ENCODE assay signal across 13 cellular contexts in the genomic region with DNA sequence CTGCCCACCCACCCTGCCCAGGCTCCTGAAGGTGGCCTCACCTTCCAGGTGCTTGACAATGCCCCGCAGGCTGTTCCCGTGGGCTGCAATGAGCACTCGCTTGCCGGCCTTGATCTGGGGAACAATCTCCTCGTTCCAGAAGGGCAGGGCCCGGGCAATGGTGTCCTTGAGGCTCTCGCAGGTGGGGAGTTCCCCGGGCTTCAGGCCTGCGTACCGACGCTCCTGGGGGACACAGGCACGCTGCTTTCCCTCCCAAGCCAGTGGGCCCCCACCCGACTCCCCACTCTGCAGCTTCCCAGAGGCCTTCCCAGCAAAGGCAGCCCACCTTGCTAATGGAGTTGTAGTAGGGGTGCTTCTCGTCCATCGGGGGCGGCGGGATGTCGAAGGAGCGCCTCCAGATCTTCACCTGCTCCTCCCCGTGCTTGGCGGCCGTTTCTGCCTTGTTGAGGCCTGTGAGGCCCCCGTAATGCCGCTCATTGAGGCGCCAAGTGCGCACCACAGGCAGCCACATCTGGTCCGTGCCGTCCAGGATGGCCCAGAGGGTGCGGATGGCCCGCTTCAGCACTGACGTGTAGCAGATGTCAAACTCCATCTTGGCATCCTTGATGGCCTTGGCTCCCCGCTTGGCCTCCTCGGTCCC. TPM values are rescaled to one million over a fixed set of nuclear protein-coding genes. Genes with fewer than 3 reads are reported as not detected.
DNase-seq lines count a peak whose midpoint lies in the region; ATAC-seq lines count a peak whose summit lies in the region.
"Had no signal": no experiment of that assay in that cellular context is flagged by ENCODE, and none has a peak within 500 bp of the region (broad histone marks: within the 10 kb centered on the region; RNA-seq: fewer than 3 reads in every experiment).

No MANE protein-coding gene starts in this region.

- peaks cover 17% of the 10 kb centered on the region for H3K4me1 ChIP-seq in iPS-15b (ENCODE audit: control insufficient read depth, insufficient read depth, low read length)

- peaks cover 17% of the 10 kb centered on the region for H3K36me3 Mint-ChIP-seq in activated CD4-positive, alpha-beta T cell treated with anti-CD3 and anti-CD28 coated beads, Interleukin-2, amount 10 ng/mL, durations not matched to agents 24 days and 14 days (ENCODE audit: low read depth)
- H3K36me3 Mint-ChIP-seq in activated CD8-positive, alpha-beta memory T cell treated with anti-CD3 and anti-CD28 coated beads, Interleukin-2, amount 10 ng/mL, durations not matched to agents 7 days and 5 days = peaks cover 10% of the 10 kb centered on the region
- peaks cover 26 to 61% of the 10 kb centered on the region in 2 donors for H3K36me3 Mint-ChIP-seq in stimulated activated naive B cell treated with anti-CD40 and anti-IgM and Interleukin-4, amounts not matched to agents 10 μg/mL and 1 μg/mL and 100 μg/mL, for 72 hours

- ATAC-seq in activated CD8-positive, alpha-beta memory T cell treated with anti-CD3 and anti-CD28 coated beads, Interleukin-2, amount 10 ng/mL, durations not matched to agents 7 days and 5 days = peak; percentile 24
- ATAC-seq in stimulated activated naive B cell treated with anti-CD40 and anti-IgM and Interleukin-4, amounts not matched to agents 10 μg/mL and 1 μg/mL and 100 μg/mL, for 72 hours (replicated peaks) = peak; percentile 18 to 20

- H3K27ac Mint-ChIP-seq in activated CD4-positive, alpha-beta T cell treated with anti-CD3 and anti-CD28 coated beads, Interleukin-2, amount 10 ng/mL, durations not matched to agents 24 days and 14 days = peak overlapping the region; percentile 37
- no peak overlapping the region for H3K27ac Mint-ChIP-seq in activated CD8-positive, alpha-beta memory T cell treated with anti-CD3 and anti-CD28 coated beads, Interleukin-2, amount 10 ng/mL, durations not matched to agents 7 days and 5 days
- H3K27ac Mint-ChIP-seq in stimulated activated naive B cell treated with anti-CD40 and anti-IgM and Interleukin-4, amounts not matched to agents 10 μg/mL and 1 μg/mL and 100 μg/mL, for 72 hours = peak overlapping the region; percentile 95

- DNase-seq in activated CD4-positive, alpha-beta T cell treated with anti-CD3 and anti-CD28 coated beads, Interleukin-2, amount 10 ng/mL, durations not matched to agents 24 days and 14 days = no peak
- DNase-seq in activated CD4-positive, alpha-beta T cell treated with anti-CD3 and anti-CD28 coated beads, Interleukin-2, amount 50 U/mL, for 4 hours = no peak
- no peak for DNase-seq in activated CD8-positive, alpha-beta memory T cell treated with anti-CD3 and anti-CD28 coated beads, Interleukin-2, amount 10 ng/mL, durations not matched to agents 7 days and 5 days
- DNase-seq in stimulated activated naive B cell treated with anti-CD40 and anti-IgM and Interleukin-4, amounts not matched to agents 10 μg/mL and 1 μg/mL and 100 μg/mL, for 72 hours = no peak
- no peak for DNase-seq in mucosa of gallbladder (ENCODE audit: low spot score)
- no peak for DNase-seq in DMS79 (lab: John Stamatoyannopoulos, UW)
- DNase-seq in NCI-H345 treated with DMSO at 0.1 percent for 48 hours (lab: John Stamatoyannopoulos, UW; ENCODE audit: unreplicated experiment) = no peak
- DNase-seq: AML-193, NCI-H524 treated with DMSO at 0.1 percent for 48 hours had no signal

- H3K4me3 Mint-ChIP-seq in activated CD4-positive, alpha-beta T cell treated with anti-CD3 and anti-CD28 coated beads, Interleukin-2, amount 10 ng/mL, durations not matched to agents 24 days and 14 days = no peak overlapping the region
- H3K4me3 Mint-ChIP-seq in activated CD8-positive, alpha-beta memory T cell treated with anti-CD3 and anti-CD28 coated beads, Interleukin-2, amount 10 ng/mL, durations not matched to agents 7 days and 5 days = no peak overlapping the region
- peak overlapping the region; percentile 28 to 50 for H3K4me3 Mint-ChIP-seq in stimulated activated naive B cell treated with anti-CD40 and anti-IgM and Interleukin-4, amounts not matched to agents 10 μg/mL and 1 μg/mL and 100 μg/mL, for 72 hours

- no peaks in the 10 kb centered on the region for H3K9me3 ChIP-seq in iPS-15b (ENCODE audit: control insufficient read depth, insufficient read depth, low read length)
- H3K9me3 ChIP-seq: HAP-1 had no signal

- H3K9ac ChIP-seq in iPS-15b (ENCODE audit: low read depth, low read length) = no peak overlapping the region

- intact Hi-C loops in activated CD4-positive, alpha-beta T cell treated with anti-CD3 and anti-CD28 coated beads, Interleukin-2, amount 10 ng/mL, durations not matched to agents 24 days and 14 days (cut with micrococcal nuclease) = no loop called here

- peak overlapping the region; percentile 55 for H3K4me3 ChIP-seq in iPS-15b (ENCODE audit: low read depth, low read length)
- H3K4me3 ChIP-seq: HAP-1 had no signal

- CTCF ChIA-PET in activated CD8-positive, alpha-beta memory T cell treated with anti-CD3 and anti-CD28 coated beads, Interleukin-2, amount 10 ng/mL, durations not matched to agents 7 days and 5 days (lab: Charles Lee) = interaction anchor here (1.4 kb wide), 1 partner anchor 131 kb away, joined by 4 read pairs; no protein-coding TSS in a partner anchor

- peaks cover 11% of the 10 kb centered on the region for H3K36me3 ChIP-seq in iPS-15b (ENCODE audit: control insufficient read depth, insufficient read depth, low read length)

- H3K4me1 Mint-ChIP-seq in activated CD4-positive, alpha-beta T cell treated with anti-CD3 and anti-CD28 coated beads, Interleukin-2, amount 10 ng/mL, durations not matched to agents 24 days and 14 days = no peaks in the 10 kb centered on the region
- H3K4me1 Mint-ChIP-seq in activated CD8-positive, alpha-beta memory T cell treated with anti-CD3 and anti-CD28 coated beads, Interleukin-2, amount 10 ng/mL, durations not matched to agents 7 days and 5 days = peaks cover 10% of the 10 kb centered on the region
- H3K4me1 Mint-ChIP-seq in stimulated activated naive B cell treated with anti-CD40 and anti-IgM and Interleukin-4, amounts not matched to agents 10 μg/mL and 1 μg/mL and 100 μg/mL, for 72 hours = peaks cover 48 to 98% of the 10 kb centered on the region in 2 donors

- H3K27me3 Mint-ChIP-seq in activated CD4-positive, alpha-beta T cell treated with anti-CD3 and anti-CD28 coated beads, Interleukin-2, amount 10 ng/mL, durations not matched to agents 24 days and 14 days = no peaks in the 10 kb centered on the region
- no peaks in the 10 kb centered on the region for H3K27me3 Mint-ChIP-seq in activated CD8-positive, alpha-beta memory T cell treated with anti-CD3 and anti-CD28 coated beads, Interleukin-2, amount 10 ng/mL, durations not matched to agents 7 days and 5 days
- no peaks in the 10 kb centered on the region for H3K27me3 Mint-ChIP-seq in stimulated activated naive B cell treated with anti-CD40 and anti-IgM and Interleukin-4, amounts not matched to agents 10 μg/mL and 1 μg/mL and 100 μg/mL, for 72 hours

- H3K27me3 ChIP-seq in iPS-15b (ENCODE audit: control insufficient read depth, insufficient read depth, low read length) = peaks cover 6% of the 10 kb centered on the region

- no peaks in the 10 kb centered on the region for H3K9me3 Mint-ChIP-seq in activated CD4-positive, alpha-beta T cell treated with anti-CD3 and anti-CD28 coated beads, Interleukin-2, amount 10 ng/mL, durations not matched to agents 24 days and 14 days
- no peaks in the 10 kb centered on the region for H3K9me3 Mint-ChIP-seq in activated CD8-positive, alpha-beta memory T cell treated with anti-CD3 and anti-CD28 coated beads, Interleukin-2, amount 10 ng/mL, durations not matched to agents 7 days and 5 days (ENCODE audit: low read depth)
- H3K9me3 Mint-ChIP-seq in stimulated activated naive B cell treated with anti-CD40 and anti-IgM and Interleukin-4, amounts not matched to agents 10 μg/mL and 1 μg/mL and 100 μg/mL, for 72 hours = no peaks in the 10 kb centered on the region

RNA-seq across cellular contexts. Expression of a gene that starts 0.5 kb away (rescaled TPM):
- total RNA-seq in activated CD4-positive, alpha-beta T cell treated with anti-CD3 and anti-CD28 coated beads, Interleukin-2, amount 10 ng/mL, durations not matched to agents 24 days and 14 days = 0.42 TPM in 1 of 2 replicates, not detected in the other
- total RNA-seq in activated CD8-positive, alpha-beta memory T cell treated with anti-CD3 and anti-CD28 coated beads, Interleukin-2, amount 10 ng/mL, durations not matched to agents 7 days and 5 days = under 1 TPM in 1 of 2 experiments, not detected in 1; 0.58 TPM
- total RNA-seq in mucosa of gallbladder = 12.9 TPM
- total RNA-seq: HT1080, omental fat pad had no signal

RNA-seq across cellular contexts. Expression of a gene that starts 17.4 kb away (rescaled TPM):
- total RNA-seq in activated CD4-positive, alpha-beta T cell treated with anti-CD3 and anti-CD28 coated beads, Interleukin-2, amount 10 ng/mL, durations not matched to agents 24 days and 14 days = 39.3 and 41.9 TPM in 2 replicates
- 10 to 100 TPM; 41.8 to 41.9 TPM for total RNA-seq in activated CD8-positive, alpha-beta memory T cell treated with anti-CD3 and anti-CD28 coated beads, Interleukin-2, amount 10 ng/mL, durations not matched to agents 7 days and 5 days
- total RNA-seq in mucosa of gallbladder = 44.1 TPM

RNA-seq across cellular contexts. Expression of a gene that starts 20.4 kb away (rescaled TPM):
- total RNA-seq in activated CD4-positive, alpha-beta T cell treated with anti-CD3 and anti-CD28 coated beads, Interleukin-2, amount 10 ng/mL, durations not matched to agents 24 days and 14 days = 127 and 131 TPM in 2 replicates
- total RNA-seq in activated CD8-positive, alpha-beta memory T cell treated with anti-CD3 and anti-CD28 coated beads, Interleukin-2, amount 10 ng/mL, durations not matched to agents 7 days and 5 days = 100 to 1,000 TPM; 148 to 153 TPM
- 147 TPM for total RNA-seq in mucosa of gallbladder

RNA-seq across cellular contexts. Expression of a gene that starts 39.2 kb away (rescaled TPM):
- total RNA-seq in activated CD4-positive, alpha-beta T cell treated with anti-CD3 and anti-CD28 coated beads, Interleukin-2, amount 10 ng/mL, durations not matched to agents 24 days and 14 days = 21.6 and 22.2 TPM in 2 replicates
- total RNA-seq in activated CD8-positive, alpha-beta memory T cell treated with anti-CD3 and anti-CD28 coated beads, Interleukin-2, amount 10 ng/mL, durations not matched to agents 7 days and 5 days = 1 to 10 TPM; 4.0 to 6.6 TPM
- 107 TPM for total RNA-seq in mucosa of gallbladder
- total RNA-seq: HT1080 had no signal

RNA-seq across cellular contexts. Expression of a gene that starts 58.4 kb away (rescaled TPM):
- 259 and 286 TPM in 2 replicates for total RNA-seq in activated CD4-positive, alpha-beta T cell treated with anti-CD3 and anti-CD28 coated beads, Interleukin-2, amount 10 ng/mL, durations not matched to agents 24 days and 14 days
- total RNA-seq in activated CD8-positive, alpha-beta memory T cell treated with anti-CD3 and anti-CD28 coated beads, Interleukin-2, amount 10 ng/mL, durations not matched to agents 7 days and 5 days = 100 to 1,000 TPM; 130 to 158 TPM
- total RNA-seq in mucosa of gallbladder = 81.6 TPM

Comparison
In these comparisons a context has a peak if more than half of its experiments do, and no peak if none do; other contexts are left out.
1. H3K4me3 Mint-ChIP-seq: peak in stimulated activated naive B cell treated with anti-CD40 and anti-IgM and Interleukin-4, amounts not matched to agents 10 μg/mL and 1 μg/mL and 100 μg/mL, for 72 hours (2 of 2); none in activated CD4-positive, alpha-beta T cell treated with anti-CD3 and anti-CD28 coated beads, Interleukin-2, amount 10 ng/mL, durations not matched to agents 24 days and 14 days (single experiment) and activated CD8-positive, alpha-beta memory T cell treated with anti-CD3 and anti-CD28 coated beads, Interleukin-2, amount 10 ng/mL, durations not matched to agents 7 days and 5 days (single experiment).